9 cellular contexts compared by ENCODE assay signal in genomic region chrX:109709129-109709631, GRCh38. TPM values are rescaled to one million over a fixed set of nuclear protein-coding genes. Genes with fewer than 3 reads are reported as not detected.
DNase-seq lines count a peak whose midpoint lies in the region; ATAC-seq, FAIRE-seq and TF ChIP-seq lines count a peak whose summit lies in the region.
"Had no signal": no experiment of that assay in that cellular context is flagged by ENCODE, and none has a peak within 500 bp of the region (broad histone marks: within the 10 kb centered on the region; RNA-seq: fewer than 3 reads in every experiment).

No MANE protein-coding gene starts in this region.

- H3K4me1 ChIP-seq in Loucy (ENCODE audit: insufficient read depth, low read length, poor library complexity, severe bottlenecking), result peaks cover 25% of the 10 kb centered on the region

- H3K9ac ChIP-seq in Loucy (ENCODE audit: low read depth, low read length, poor library complexity, severe bottlenecking), result no peak overlapping the region

- no peak for TF ChIP-seq CTCF in Loucy (conservative IDR thresholded peaks at IDR 0.05; ENCODE audit: low read length)

- no peaks in the 10 kb centered on the region for H3F3A ChIP-seq in Loucy (ENCODE audit: low read depth)

- H3K4me3 ChIP-seq in Loucy (ENCODE audit: low read length, poor library complexity, severe bottlenecking), result peak overlapping the region; percentile 34

- TF ChIP-seq POLR2A in GM12892 (IDR thresholded peaks at IDR 0.05; ENCODE audit: low read depth, low read length), result no peak

- peaks cover 96% of the 10 kb centered on the region for H3K79me2 ChIP-seq in Loucy (ENCODE audit: insufficient read depth, low read length)

- peaks cover 5% of the 10 kb centered on the region for H3K36me3 Mint-ChIP-seq in central memory CD8-positive, alpha-beta T cell (ENCODE audit: insufficient read depth)

- H3K4me2 ChIP-seq in Loucy (ENCODE audit: low read depth, low read length, poor library complexity, severe bottlenecking), result peak overlapping the region; percentile 51

- no peaks in the 10 kb centered on the region for H3K27me3 ChIP-seq in Loucy (ENCODE audit: insufficient read depth, low read length, poor library complexity, severe bottlenecking)

- no peaks in the 10 kb centered on the region for H3K9me3 Mint-ChIP-seq in central memory CD8-positive, alpha-beta T cell
- H3K9me3 Mint-ChIP-seq: neural crest cell had no signal

- no peak overlapping the region for H2AFZ ChIP-seq in Loucy (ENCODE audit: low read length)

- peaks cover 3% of the 10 kb centered on the region; the same call in 1 of the 2 replicates for H3K36me3 ChIP-seq in Loucy (ENCODE audit: insufficient read depth, low read length)

- H3K9me3 ChIP-seq in Loucy (ENCODE audit: insufficient read depth, low read depth, low read length), result no peaks in the 10 kb centered on the region

- DNase-seq in GM12892 (ENCODE audit: insufficient read length) (no peak), sciatic nerve (ENCODE audit: low spot score) (no peak), left colon (no peak), 8988T (no peak), DMS114 treated with DMSO at 0.1 percent for 48 hours (lab: John Stamatoyannopoulos, UW; ENCODE audit: unreplicated experiment) (no peak)
- DNase-seq in central memory CD8-positive, alpha-beta T cell (ENCODE audit: low spot score in 2 of 2), result no peak

- intact Hi-C loops in sciatic nerve (cut with DNase I), result no loop called here
- intact Hi-C loops in left colon (cut with DNase I, micrococcal nuclease), result no loop called here

- peak; percentile 70 for ATAC-seq in GM21723 (IDR thresholded peaks at IDR 0.05; ENCODE audit: unreplicated experiment)
- ATAC-seq in central memory CD8-positive, alpha-beta T cell (replicated peaks; ENCODE audit: extremely low read depth, poor library complexity, severe bottlenecking), result peak; percentile 43
- peak; percentile 73 for ATAC-seq in sciatic nerve
- ATAC-seq in left colon, result no peak

- peaks cover 62% of the 10 kb centered on the region for H4K20me1 ChIP-seq in Loucy (ENCODE audit: insufficient read depth, low read length, poor library complexity, severe bottlenecking)

- peak; percentile 82 for FAIRE-seq in GM12892 (lab: Jason Lieb, UNC)

- H3K27me3 Mint-ChIP-seq in central memory CD8-positive, alpha-beta T cell, result no peaks in the 10 kb centered on the region

- peak overlapping the region; percentile 41 for H3K4me3 Mint-ChIP-seq in central memory CD8-positive, alpha-beta T cell
- H3K4me3 Mint-ChIP-seq: neural crest cell had no signal

- H3K9me2 ChIP-seq in Loucy (replicated peaks; ENCODE audit: low read depth, low read length), result no peaks in the 10 kb centered on the region

- peak overlapping the region; percentile 57 for H3K27ac Mint-ChIP-seq in central memory CD8-positive, alpha-beta T cell (ENCODE audit: low read depth)

- peaks cover 36% of the 10 kb centered on the region for H3K4me1 Mint-ChIP-seq in central memory CD8-positive, alpha-beta T cell

RNA-seq across cellular contexts. Expression of gene ACSL4, which starts 23.9 kb away (rescaled TPM):
- polyA plus RNA-seq in GM12892 (2012; ENCODE audit: missing spikeins), result 44.1 TPM
- 29.5 TPM for total RNA-seq in sciatic nerve
- total RNA-seq in left colon, result 10 to 100 TPM; 11.7 to 17.5 TPM
